In the genomic region with DNA sequence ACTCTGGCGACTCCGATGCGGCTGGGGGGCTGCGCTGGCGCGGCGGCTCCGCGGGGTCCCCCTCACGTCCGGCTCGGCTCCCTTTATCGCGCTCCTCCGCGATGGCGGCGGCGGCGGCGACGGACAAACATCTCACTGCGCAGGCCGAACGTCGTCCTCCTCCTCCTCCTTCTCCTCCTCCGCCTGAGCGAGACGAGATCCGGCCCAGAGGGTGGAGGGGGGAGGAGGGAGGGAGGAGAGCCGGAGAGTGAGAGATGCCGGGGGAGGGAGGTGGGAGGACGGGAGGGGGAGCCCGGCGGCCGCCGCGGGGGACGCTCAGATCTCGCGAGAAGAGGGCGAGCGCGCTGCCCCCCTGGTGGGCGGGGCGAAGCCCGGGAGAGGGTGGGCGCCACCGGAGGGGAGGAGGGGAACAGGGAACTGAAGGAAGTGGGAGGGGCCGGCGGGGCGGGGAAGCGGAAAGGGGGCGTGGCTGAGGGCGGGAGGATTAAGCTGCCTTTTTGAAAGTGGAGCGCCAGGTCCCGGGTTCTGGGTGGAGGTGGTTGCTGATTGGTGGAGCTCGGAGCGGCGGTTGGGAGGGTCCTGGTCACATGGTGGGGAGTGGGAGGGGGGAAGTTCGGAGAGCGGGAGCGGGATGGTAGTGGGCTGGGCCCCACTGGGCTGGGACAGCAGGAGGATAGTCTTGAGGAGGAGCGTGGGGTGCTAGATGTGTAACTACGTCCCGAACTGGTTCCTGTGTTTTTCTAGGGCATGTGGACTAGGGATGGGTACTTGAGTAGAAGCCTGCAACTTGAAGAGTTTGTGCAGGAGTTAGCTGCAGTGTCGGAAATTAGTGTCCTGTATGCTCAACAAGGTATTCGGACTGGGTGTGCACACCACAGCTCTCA, we compare ENCODE assay signal across 8 cellular contexts. TPM values are rescaled to one million over a fixed set of nuclear protein-coding genes. Genes with fewer than 3 reads are reported as not detected.
DNase-seq lines count a peak whose midpoint lies in the region; ATAC-seq and TF ChIP-seq lines count a peak whose summit lies in the region.

Gene CUL3 (minus strand): TSS at position 159 of the 884 bp plus-strand sequence. CDS start 354 bp downstream, outside the sequence.

- peak; percentile 82 for ATAC-seq in GM21447 (IDR thresholded peaks at IDR 0.05; ENCODE audit: unreplicated experiment)

- H3K4me1 ChIP-seq in HUES64 (ENCODE audit: insufficient read depth, low read length), result peaks cover 20% of the 10 kb centered on the region
- H3K4me1 ChIP-seq in OCI-LY1 (ENCODE audit: insufficient read depth, low read length, severe bottlenecking), result peaks cover 51% of the 10 kb centered on the region

- peak within 1 kb of the TSS; percentile 97 for H3K4me3 ChIP-seq in HUES64 (ENCODE audit: low read length)
- H3K4me3 ChIP-seq in OCI-LY1 (ENCODE audit: low read depth, low read length, poor library complexity, severe bottlenecking), result peak within 1 kb of the TSS; percentile 81

- no peak for TF ChIP-seq CTCF in Calu3 (IDR thresholded peaks at IDR 0.05; ENCODE audit: unreplicated experiment)
- TF ChIP-seq CTCF in OCI-LY1 (IDR thresholded peaks at IDR 0.05; ENCODE audit: low read length), result no peak
- no peak for TF ChIP-seq CTCF in endothelial cell (IDR thresholded peaks at IDR 0.05; ENCODE audit: unreplicated experiment)

- H2AFZ ChIP-seq in OCI-LY1 (ENCODE audit: low read length), result no peak within 1 kb of the TSS

- peak within 1 kb of the TSS; percentile 89 for H3K4me2 ChIP-seq in OCI-LY1 (ENCODE audit: low read length)

- H3K36me3 ChIP-seq in HUES64 (ENCODE audit: insufficient read depth, low read length), result peaks cover 9% of the 10 kb centered on the region
- peaks cover 38% of the 10 kb centered on the region for H3K36me3 ChIP-seq in OCI-LY1 (ENCODE audit: insufficient read depth, low read length)

- peaks cover 38% of the 10 kb centered on the region for H3K36me3 Mint-ChIP-seq in Calu3 (ENCODE audit: insufficient read depth, unreplicated experiment)
- peaks cover 18% of the 10 kb centered on the region for H3K36me3 Mint-ChIP-seq in endothelial cell (ENCODE audit: low read depth, unreplicated experiment)

- intact Hi-C loops in Calu3 (cut with micrococcal nuclease; ENCODE audit: unreplicated experiment), result no loop called here

- no peaks in the 10 kb centered on the region for H4K20me1 ChIP-seq in OCI-LY1 (ENCODE audit: insufficient read depth, low read length)

- peak within 1 kb of the TSS; percentile 92 for H3K9ac ChIP-seq in HUES64 (ENCODE audit: low read depth, low read length)
- peak within 1 kb of the TSS; percentile 86 for H3K9ac ChIP-seq in OCI-LY1 (ENCODE audit: low read length)

- peaks cover 41% of the 10 kb centered on the region for H3K79me2 ChIP-seq in OCI-LY1 (ENCODE audit: insufficient read depth, low read length)

- H3K27ac ChIP-seq in HUES64 (ENCODE audit: low read depth, low read length), result peak within 1 kb of the TSS; percentile 92; the same call in 1 of the 2 replicates
- peak within 1 kb of the TSS; percentile 89 for H3K27ac ChIP-seq in OCI-LY1 (ENCODE audit: low read depth, low read length, poor library complexity, severe bottlenecking)

- H3K27me3 Mint-ChIP-seq in Calu3 (ENCODE audit: unreplicated experiment) (no peaks in the 10 kb centered on the region), endothelial cell (ENCODE audit: unreplicated experiment) (peaks cover 15% of the 10 kb centered on the region)

- WGBS in HUES64, result under 1% methylated on average over 60 of the region's 68 CpGs

- DNase-seq in Calu3 (peak; percentile 99), endothelial cell (ENCODE audit: low spot score) (peak; percentile 100), midbrain (lab: John Stamatoyannopoulos, UW) (peak; percentile 99)
- DNase-seq in activated CD8-positive, alpha-beta memory T cell treated with anti-CD3 and anti-CD28 coated beads, Interleukin-2, amount 50 U/mL, for 4 hours, result peak; percentile 100
- peak; percentile 99 to 100 for DNase-seq in stimulated activated CD8-positive, alpha-beta memory T cell treated with anti-CD3 and anti-CD28 coated beads, Interleukin-2, amount 100 ng/mL, for 1 hour (ENCODE audit: low read depth in 2 of 2)

- CTCF ChIA-PET in Calu3 (lab: Charles Lee), result interaction anchor here (0.6 to 1.9 kb wide), 10 partner anchors 13 to 388 kb away, joined by 3 to 7 read pairs (median 4); no protein-coding TSS in a partner anchor

- H3K9me3 ChIP-seq in HUES64 (ENCODE audit: insufficient read depth, low read depth, low read length), result no peaks in the 10 kb centered on the region
- no peaks in the 10 kb centered on the region for H3K9me3 ChIP-seq in OCI-LY1 (ENCODE audit: low read length)

- H3K27ac Mint-ChIP-seq in Calu3 (ENCODE audit: unreplicated experiment), result peak within 1 kb of the TSS; percentile 95
- H3K27ac Mint-ChIP-seq in endothelial cell (ENCODE audit: unreplicated experiment), result peak within 1 kb of the TSS; percentile 98

- H3K4me1 Mint-ChIP-seq in Calu3 (ENCODE audit: low read depth, unreplicated experiment) (peaks cover 11% of the 10 kb centered on the region), endothelial cell (ENCODE audit: unreplicated experiment) (peaks cover 49% of the 10 kb centered on the region)

- H3K9me3 Mint-ChIP-seq in Calu3 (ENCODE audit: low read depth, unreplicated experiment) (no peaks in the 10 kb centered on the region), endothelial cell (ENCODE audit: unreplicated experiment) (no peaks in the 10 kb centered on the region)

- H3F3A ChIP-seq in OCI-LY1 (ENCODE audit: insufficient read depth, low read length), result no peaks in the 10 kb centered on the region

- H3K9me2 ChIP-seq in OCI-LY1 (ENCODE audit: low read depth, low read length), result no peaks in the 10 kb centered on the region

- no TSS peak for BruUV-seq in Calu3 (replicated peaks; lab: Mats Ljungman, UMichigan)

- H3K27me3 ChIP-seq in HUES64 (ENCODE audit: insufficient read depth, low read length) (no peaks in the 10 kb centered on the region), OCI-LY1 (ENCODE audit: insufficient read depth, low read length) (no peaks in the 10 kb centered on the region)

- H3K4me3 Mint-ChIP-seq in Calu3 (ENCODE audit: low read depth, unreplicated experiment), result peak within 1 kb of the TSS; percentile 91
- H3K4me3 Mint-ChIP-seq in endothelial cell (ENCODE audit: unreplicated experiment), result peak within 1 kb of the TSS; percentile 100

RNA-seq across cellular contexts. Expression of gene CUL3, which starts in this region (rescaled TPM):
- 81.1 and 89.3 TPM in 2 replicates for total RNA-seq in Calu3 (2022)
- 92.4 TPM for polyA plus RNA-seq in HUES64 (2013, experiment 1 of 2)
- polyA plus RNA-seq in HUES64 (2013, experiment 2 of 2), result 97.9 TPM
- total RNA-seq in endothelial cell (ENCODE audit: unreplicated experiment), result 138 TPM

Comparison
In these comparisons a context has a peak if more than half of its experiments do, and no peak if none do; other contexts are left out.
1. Peak in every context shown above with its lines: DNase-seq, ATAC-seq, H3K4me3 ChIP-seq and H3K27ac ChIP-seq.